ENCODE assay signal across 26 cellular contexts in the genomic region with DNA sequence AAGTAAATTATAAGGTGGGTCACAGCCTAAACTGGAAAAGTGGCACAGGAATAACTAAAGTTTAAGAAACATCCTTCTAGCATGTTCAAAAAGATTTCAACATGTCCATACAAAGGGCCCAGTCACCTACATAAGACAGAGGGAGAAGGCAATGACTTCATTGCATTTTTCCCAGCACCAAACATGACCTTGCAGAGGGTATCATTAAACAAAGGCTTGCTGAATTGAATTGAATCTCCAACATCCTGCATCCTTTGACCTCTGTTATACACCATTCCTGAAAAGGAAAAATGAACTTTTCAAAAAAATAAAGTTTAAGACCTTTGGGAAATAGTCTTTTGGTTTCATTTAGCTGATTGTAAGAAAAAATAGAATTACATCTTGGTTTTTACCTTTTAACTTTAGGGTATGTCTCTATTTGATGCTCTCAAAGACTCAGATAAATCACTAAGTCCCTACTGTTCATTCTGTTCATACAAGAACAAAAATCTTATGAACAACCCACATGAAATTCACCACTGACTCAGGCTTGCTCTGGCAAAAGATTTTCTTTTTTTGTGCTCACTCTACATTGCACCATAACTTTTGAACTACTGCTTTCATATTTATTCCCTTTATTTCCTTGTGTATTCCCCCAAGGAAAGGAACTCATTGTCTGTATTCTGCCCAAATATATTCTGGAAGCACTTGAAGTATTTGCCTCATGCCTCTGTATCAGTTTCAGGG.
DNase-seq lines count a peak whose midpoint lies in the region; ATAC-seq and TF ChIP-seq lines count a peak whose summit lies in the region.
"Had no signal": no experiment of that assay in that cellular context is flagged by ENCODE, and none has a peak within 500 bp of the region (broad histone marks: within the 10 kb centered on the region; RNA-seq: fewer than 3 reads in every experiment).

No MANE protein-coding gene starts in this region.

- peak overlapping the region; percentile 20 for H3K27ac ChIP-seq in mammary epithelial cell (ENCODE audit: insufficient read depth, low read depth, low read length)
- H3K27ac ChIP-seq in liver (ENCODE audit: low read depth in 1 of 2, low read length in 2 of 2), result no peak overlapping the region
- H3K27ac ChIP-seq in osteoblast (ENCODE audit: low read depth, low read length), result no peak overlapping the region
- H3K27ac ChIP-seq: BLaER1, coronary artery, hepatocyte, transverse colon had no signal

- POLR2A ChIA-PET in MCF 10A (lab: Yijun Ruan, JAX), result interaction anchor here (0.6 to 1.9 kb wide), 4 partner anchors 7 to 220 kb away, joined by 3 to 8 read pairs (median 4); no protein-coding TSS in a partner anchor

- no peak overlapping the region for H3K27ac Mint-ChIP-seq in MCF 10A (ENCODE audit: low read depth, unreplicated experiment)
- no peak overlapping the region for H3K27ac Mint-ChIP-seq in glutamatergic neuron (ENCODE audit: unreplicated experiment)
- H3K27ac Mint-ChIP-seq: activated B cell treated with CpG ODN at 0.5 μM for 24 hours; activated CD8-positive, alpha-beta T cell treated with anti-CD3 and anti-CD28 coated beads for 36 hours; HFFc6; stimulated activated naive CD8-positive, alpha-beta T cell treated with anti-CD3 and anti-CD28 coated beads, Interleukin-15, Interleukin-2, amounts not matched to agents 100 ng/mL and 50 ng/mL, for 24 hours had no signal

- ATAC-seq in HG02885 (IDR thresholded peaks at IDR 0.05; ENCODE audit: poor library complexity, unreplicated experiment), result no peak
- no peak for ATAC-seq in HG02981 (IDR thresholded peaks at IDR 0.05; ENCODE audit: unreplicated experiment)
- ATAC-seq: activated CD8-positive, alpha-beta T cell treated with anti-CD3 and anti-CD28 coated beads for 36 hours had no signal

- H3K4me3 Mint-ChIP-seq in MCF 10A (ENCODE audit: unreplicated experiment) (no peak overlapping the region), glutamatergic neuron (ENCODE audit: unreplicated experiment) (no peak overlapping the region)
- H3K4me3 Mint-ChIP-seq: activated B cell treated with CpG ODN at 0.5 μM for 24 hours; activated CD8-positive, alpha-beta T cell treated with anti-CD3 and anti-CD28 coated beads for 36 hours; HFFc6; stimulated activated naive CD8-positive, alpha-beta T cell treated with anti-CD3 and anti-CD28 coated beads, Interleukin-15, Interleukin-2, amounts not matched to agents 100 ng/mL and 50 ng/mL, for 24 hours had no signal

- CTCF ChIA-PET in mammary epithelial cell (lab: Charles Lee; ENCODE audit: low non-redundant PET), result no interaction called here
- CTCF ChIA-PET in MCF 10A (lab: Yijun Ruan, JAX), result interaction anchor here (1.5 kb wide), 1 partner anchor 294 kb away, joined by 3 read pairs; a partner anchor contains a TSS

- H3K27me3 ChIP-seq in mammary epithelial cell (ENCODE audit: insufficient read depth, low read length), result no peaks in the 10 kb centered on the region
- no peaks in the 10 kb centered on the region for H3K27me3 ChIP-seq in liver (ENCODE audit: control insufficient read depth in 4 of 4, insufficient read depth in 4 of 4, low read length in 3 of 4)
- no peaks in the 10 kb centered on the region for H3K27me3 ChIP-seq in osteoblast (ENCODE audit: insufficient read depth, low read length)
- H3K27me3 ChIP-seq: BLaER1, hepatocyte, transverse colon had no signal

- H3K9me3 Mint-ChIP-seq in MCF 10A (ENCODE audit: unreplicated experiment) (peaks cover 5% of the 10 kb centered on the region), glutamatergic neuron (ENCODE audit: unreplicated experiment) (no peaks in the 10 kb centered on the region)
- H3K9me3 Mint-ChIP-seq: activated B cell treated with CpG ODN at 0.5 μM for 24 hours, HFFc6 had no signal

- in situ Hi-C loops in mammary epithelial cell (cut with MboI; ENCODE audit: low sequenced_read_pairs in 2 of 2), result no loop called here

- BruUV-seq in mammary epithelial cell (replicated peaks; lab: Mats Ljungman, UMichigan) (no TSS peak), MCF 10A (replicated peaks; lab: Mats Ljungman, UMichigan) (no TSS peak)

- H3K36me3 ChIP-seq in mammary epithelial cell (ENCODE audit: insufficient read depth, low read length), result no peaks in the 10 kb centered on the region
- no peaks in the 10 kb centered on the region for H3K36me3 ChIP-seq in liver (ENCODE audit: control insufficient read depth in 4 of 4, insufficient read depth in 3 of 4, low read depth in 1 of 4, low read length in 3 of 4)
- no peaks in the 10 kb centered on the region for H3K36me3 ChIP-seq in osteoblast (ENCODE audit: insufficient read depth, low read length)
- H3K36me3 ChIP-seq: BLaER1, transverse colon had no signal

- H3K4me2 ChIP-seq in mammary epithelial cell (ENCODE audit: insufficient read depth, low read depth, low read length) (peak overlapping the region; percentile 48), osteoblast (ENCODE audit: insufficient read depth, low read length) (no peak overlapping the region)
- H3K4me2 ChIP-seq: BLaER1, hepatocyte had no signal

- no peak for TF ChIP-seq RAD21 in liver (IDR thresholded peaks at IDR 0.05)

- H2AFZ ChIP-seq in mammary epithelial cell (ENCODE audit: low read depth, low read length) (peak overlapping the region; percentile 69), osteoblast (ENCODE audit: low read length) (no peak overlapping the region)
- H2AFZ ChIP-seq: hepatocyte had no signal

- DNase-seq in mammary epithelial cell (peak; percentile 40), MCF 10A (ENCODE audit: unreplicated experiment) (no peak), cardiac fibroblast (ENCODE audit: low read depth in 2 of 2) (peak; percentile 47 to 69), osteoblast (ENCODE audit: insufficient read length, low spot score, missing footprints) (no peak), glutamatergic neuron (no peak)
- DNase-seq: activated B cell treated with CpG ODN at 0.5 μM for 24 hours; activated CD8-positive, alpha-beta T cell treated with anti-CD3 and anti-CD28 coated beads for 36 hours; activated gamma-delta T cell treated with Interleukin-2 at 50 U/mL for 16 hours; activated T-cell treated with anti-CD3 and anti-CD28 coated beads for 4 hours; COR-L47; HFFc6; NCI-H1436; NCI-H2107; NCI-H510A; NK-92 treated with Interleukin-12 subunit alpha and Interleukin-12 subunit beta, amount 100 ng/mL, for 24 hours; nucleus accumbens; T-helper 9 cell; transverse colon had no signal

- H4K20me1 ChIP-seq in mammary epithelial cell (ENCODE audit: insufficient read depth, low read length) (no peaks in the 10 kb centered on the region), osteoblast (ENCODE audit: insufficient read depth, low read length) (no peaks in the 10 kb centered on the region)
- H4K20me1 ChIP-seq: BLaER1 had no signal

- no peak overlapping the region for H3K4me3 ChIP-seq in mammary epithelial cell (replicated peaks in 1 of 3; ENCODE audit: insufficient read depth in 1 of 3, low read depth in 2 of 3, low read length in 3 of 3)
- H3K4me3 ChIP-seq in cardiac fibroblast (replicated peaks in 1 of 2; ENCODE audit: low read depth in 2 of 2, low read length in 2 of 2), result no peak overlapping the region
- no peak overlapping the region for H3K4me3 ChIP-seq in liver (ENCODE audit: low read depth in 1 of 3, low read length in 3 of 3)
- H3K4me3 ChIP-seq in osteoblast (ENCODE audit: insufficient read depth, low read length), result no peak overlapping the region
- H3K4me3 ChIP-seq: BLaER1, coronary artery, hepatocyte, lung, transverse colon had no signal

- peaks cover 41% of the 10 kb centered on the region for H3K4me1 ChIP-seq in mammary epithelial cell (ENCODE audit: insufficient read depth, low read length)
- peaks cover 0 to 1% (median 0%) of the 10 kb centered on the region in 4 donors for H3K4me1 ChIP-seq in liver (ENCODE audit: control insufficient read depth in 4 of 4, insufficient read depth in 4 of 4, low read length in 3 of 4)
- peaks cover 20% of the 10 kb centered on the region for H3K4me1 ChIP-seq in osteoblast (ENCODE audit: insufficient read depth, low read length)

- TF ChIP-seq CTCF in mammary epithelial cell (conservative IDR thresholded peaks at IDR 0.05 in 1 of 2, IDR thresholded peaks at IDR 0.05 in 1 of 2; ENCODE audit: extremely low read depth in 1 of 2, insufficient read depth in 1 of 2, low read depth in 1 of 2, low read length in 2 of 2) (no peak), MCF 10A (IDR thresholded peaks at IDR 0.05; ENCODE audit: unreplicated experiment) (no peak), cardiac fibroblast (IDR thresholded peaks at IDR 0.05; ENCODE audit: low read depth, low read length) (no peak), liver (IDR thresholded peaks at IDR 0.05; ENCODE audit: low read depth, low read length, missing input control) (no peak), osteoblast (IDR thresholded peaks at IDR 0.05; ENCODE audit: extremely low read depth, low read depth, low read length) (no peak), glutamatergic neuron (IDR thresholded peaks at IDR 0.05; ENCODE audit: partially characterized antibody, unreplicated experiment) (no peak)

- H3K9ac ChIP-seq in mammary epithelial cell (ENCODE audit: insufficient read depth, low read length) (no peak overlapping the region), liver (ENCODE audit: low read depth in 1 of 2, low read length in 2 of 2) (no peak overlapping the region)
- H3K9ac ChIP-seq: BLaER1 had no signal

- dilution Hi-C loops in mammary epithelial cell (cut with HindIII; ENCODE audit: low sequenced_read_pairs), result no loop called here

- H3K36me3 Mint-ChIP-seq in MCF 10A (ENCODE audit: insufficient read depth, unreplicated experiment), result no peaks in the 10 kb centered on the region
- H3K36me3 Mint-ChIP-seq in glutamatergic neuron (ENCODE audit: unreplicated experiment), result no peaks in the 10 kb centered on the region

- H3K79me2 ChIP-seq in mammary epithelial cell (ENCODE audit: insufficient read depth, low read length), result no peaks in the 10 kb centered on the region
- H3K79me2 ChIP-seq in osteoblast (ENCODE audit: insufficient read depth, low read length), result no peaks in the 10 kb centered on the region
- H3K79me2 ChIP-seq: hepatocyte had no signal

- H3K4me1 Mint-ChIP-seq in MCF 10A (ENCODE audit: insufficient read depth, unreplicated experiment) (peaks cover 35% of the 10 kb centered on the region), glutamatergic neuron (ENCODE audit: low read depth, unreplicated experiment) (no peaks in the 10 kb centered on the region)

- H3K27me3 Mint-ChIP-seq in MCF 10A (ENCODE audit: insufficient read depth, unreplicated experiment), result no peaks in the 10 kb centered on the region
- no peaks in the 10 kb centered on the region for H3K27me3 Mint-ChIP-seq in glutamatergic neuron (ENCODE audit: unreplicated experiment)
- H3K27me3 Mint-ChIP-seq: activated B cell treated with CpG ODN at 0.5 μM for 24 hours; activated CD8-positive, alpha-beta T cell treated with anti-CD3 and anti-CD28 coated beads for 36 hours; stimulated activated naive CD8-positive, alpha-beta T cell treated with anti-CD3 and anti-CD28 coated beads, Interleukin-15, Interleukin-2, amounts not matched to agents 100 ng/mL and 50 ng/mL, for 24 hours had no signal

- no peaks in the 10 kb centered on the region for H3K9me3 ChIP-seq in mammary epithelial cell (replicated peaks; ENCODE audit: insufficient read depth, low read length)
- H3K9me3 ChIP-seq in liver (ENCODE audit: control insufficient read depth in 4 of 4, low read length in 3 of 4), result no peaks in the 10 kb centered on the region
- no peaks in the 10 kb centered on the region for H3K9me3 ChIP-seq in osteoblast (ENCODE audit: low read depth, low read length)
- H3K9me3 ChIP-seq: BLaER1, transverse colon had no signal

- intact Hi-C loops in mammary epithelial cell (cut with micrococcal nuclease), result no loop called here
- intact Hi-C loops in MCF 10A (cut with micrococcal nuclease), result no loop called here

Comparison
In these comparisons a context has a peak if more than half of its experiments do, and no peak if none do; other contexts are left out.
1. DNase-seq: peak in mammary epithelial cell (single experiment) and cardiac fibroblast (2 of 2); none in MCF 10A (single experiment), osteoblast (single experiment) and glutamatergic neuron (single experiment).